13 cellular contexts compared by ENCODE assay signal in genomic region chr1:148439654-148440325, GRCh38. TPM values are rescaled to one million over a fixed set of nuclear protein-coding genes. Genes with fewer than 3 reads are reported as not detected.
DNase-seq lines count a peak whose midpoint lies in the region; ATAC-seq, FAIRE-seq and TF ChIP-seq lines count a peak whose summit lies in the region.
"Not testable (repeated sequence)": the region's sequence is repeated elsewhere in the genome, so short reads cannot be mapped to it uniquely, and the experiment has no call there.
"Had no signal": no experiment of that assay in that cellular context is flagged by ENCODE, and none has a peak within 500 bp of the region (broad histone marks: within the 10 kb centered on the region; RNA-seq: fewer than 3 reads in every experiment).

No MANE protein-coding gene starts in this region.

- H3K9me2 ChIP-seq in MM.1S (replicated peaks; ENCODE audit: insufficient read depth, low read length) = not testable (repeated sequence)

- peaks cover 0 to 34% (median 26%) of the 10 kb centered on the region in 4 donors for H3K4me1 Mint-ChIP-seq in CD4-positive, CD25-positive, alpha-beta regulatory T cell
- H3K4me1 Mint-ChIP-seq in CD8-positive, alpha-beta memory T cell = peaks cover 45 to 56% (median 50%) of the 10 kb centered on the region in 3 donors
- H3K4me1 Mint-ChIP-seq in activated naive CD4-positive, alpha-beta T cell treated with anti-CD3 and anti-CD28 coated beads for 36 hours (ENCODE audit: low read depth) = peaks cover 47% of the 10 kb centered on the region
- H3K4me1 Mint-ChIP-seq in immature natural killer cell (peaks cover 47 to 54% of the 10 kb centered on the region in 2 donors), memory B cell (peaks cover 14% of the 10 kb centered on the region)
- not testable (repeated sequence) for H3K4me1 Mint-ChIP-seq in nephron progenitor cell

- BruUV-seq in GM12878 (replicated peaks; lab: Mats Ljungman, UMichigan) = not testable (repeated sequence)

- SMC1A ChIA-PET in GM12878 (lab: Charles Lee; ENCODE audit: uncharacterized antibody, unreplicated experiment) = interaction anchor here (0.9 kb wide), 1 partner anchor 1200 kb away, joined by 3 read pairs; no protein-coding TSS in a partner anchor

- not testable (repeated sequence) for H3K9me3 Mint-ChIP-seq in CD4-positive, CD25-positive, alpha-beta regulatory T cell; CD8-positive, alpha-beta memory T cell; activated naive CD4-positive, alpha-beta T cell treated with anti-CD3 and anti-CD28 coated beads for 36 hours; immature natural killer cell; memory B cell
- H3K9me3 Mint-ChIP-seq in nephron progenitor cell = peaks cover 21% of the 10 kb centered on the region

- ATAC-seq in CD4-positive, CD25-positive, alpha-beta regulatory T cell (ENCODE audit: low read depth in 2 of 2); memory B cell (ENCODE audit: low read depth): not testable (repeated sequence)
- ATAC-seq in GM12878 = peak; percentile 27; the same call in 2 of the 3 replicates

- in situ Hi-C loops in GM12878 (cut with MboI) = not testable (repeated sequence)

- H3K9me3 ChIP-seq in CD4-positive, CD25-positive, alpha-beta regulatory T cell (ENCODE audit: control insufficient read depth in 2 of 2, low read length in 2 of 2); CD8-positive, alpha-beta memory T cell (ENCODE audit: low read length); MM.1S (replicated peaks; ENCODE audit: insufficient read depth, low read length); GM12878 (replicated peaks; ENCODE audit: control insufficient read depth, insufficient read depth, low read length): not testable (repeated sequence)

- H3K4me2 ChIP-seq in MM.1S (ENCODE audit: low read depth, low read length); GM12878 (ENCODE audit: control insufficient read depth, insufficient read depth): not testable (repeated sequence)

- not testable (repeated sequence) for TF ChIP-seq RAD21 in GM12878 (IDR thresholded peaks at IDR 0.05; ENCODE audit: insufficient read depth, low read depth, low read length)

- not testable (repeated sequence) for TF ChIP-seq CTCF in MM.1S (IDR thresholded peaks at IDR 0.05; ENCODE audit: low read length); GM12878 (IDR thresholded peaks at IDR 0.05 in 2 of 3, conservative IDR thresholded peaks at IDR 0.05 in 1 of 3; ENCODE audit: control insufficient read depth in 2 of 3, extremely low read depth in 1 of 3, insufficient read depth in 1 of 3, low read depth in 3 of 3, low read length in 3 of 3); nephron progenitor cell (IDR thresholded peaks at IDR 0.05)

- DNase-seq in CD4-positive, CD25-positive, alpha-beta regulatory T cell; CD8-positive, alpha-beta memory T cell; activated naive CD4-positive, alpha-beta T cell treated with anti-CD3 and anti-CD28 coated beads for 36 hours; GM12878 (ENCODE audit: low read depth, low spot score); immature natural killer cell; memory B cell (ENCODE audit: low spot score in 2 of 2); nephron progenitor cell: not testable (repeated sequence)
- peak; percentile 5 for DNase-seq in MM.1S

- TF ChIP-seq POLR2A in GM12878 (IDR thresholded peaks at IDR 0.05; ENCODE audit: low read depth, low read length) = not testable (repeated sequence)

- not testable (repeated sequence) for H2AFZ ChIP-seq in MM.1S (ENCODE audit: low read length); GM12878 (ENCODE audit: control insufficient read depth, low read depth, low read length)

- not testable (repeated sequence) for H3K4me3 ChIP-seq in CD4-positive, CD25-positive, alpha-beta regulatory T cell (ENCODE audit: low read depth, low read length); CD8-positive, alpha-beta memory T cell (ENCODE audit: low read length); MM.1S (ENCODE audit: low read length); GM12878

- intact Hi-C loops in activated naive CD4-positive, alpha-beta T cell treated with anti-CD3 and anti-CD28 coated beads for 36 hours (cut with micrococcal nuclease); GM12878 (cut with micrococcal nuclease; ENCODE audit: unreplicated experiment): not testable (repeated sequence)

- not testable (repeated sequence) for H3K79me2 ChIP-seq in MM.1S (ENCODE audit: low read length); GM12878 (ENCODE audit: control insufficient read depth, insufficient read depth, low read length)

- not testable (repeated sequence) for H4K20me1 ChIP-seq in MM.1S (ENCODE audit: insufficient read depth, low read length); GM12878 (ENCODE audit: control insufficient read depth, insufficient read depth)

- RAD21 ChIA-PET in GM12878 (lab: Charles Lee; ENCODE audit: unreplicated experiment) = not testable (repeated sequence)

- H3K27me3 Mint-ChIP-seq in CD4-positive, CD25-positive, alpha-beta regulatory T cell; CD8-positive, alpha-beta memory T cell; activated naive CD4-positive, alpha-beta T cell treated with anti-CD3 and anti-CD28 coated beads for 36 hours (ENCODE audit: low read depth); immature natural killer cell (ENCODE audit: low read depth in 3 of 3); memory B cell; nephron progenitor cell (ENCODE audit: low read depth, poor library complexity): not testable (repeated sequence)

- CTCF ChIA-PET in CD8-positive, alpha-beta memory T cell (lab: Charles Lee); activated naive CD4-positive, alpha-beta T cell treated with anti-CD3 and anti-CD28 coated beads for 36 hours (lab: Charles Lee); GM12878 (lab: Yijun Ruan, JAX): not testable (repeated sequence)

- not testable (repeated sequence) for H3K27ac ChIP-seq in CD4-positive, CD25-positive, alpha-beta regulatory T cell (ENCODE audit: insufficient read depth, low read length, poor library complexity, severe bottlenecking); CD8-positive, alpha-beta memory T cell (ENCODE audit: low read depth, low read length); MM.1S (ENCODE audit: low read length); GM12878 (ENCODE audit: control insufficient read depth, insufficient read depth)

- H3K27me3 ChIP-seq in CD4-positive, CD25-positive, alpha-beta regulatory T cell (ENCODE audit: control insufficient read depth, insufficient read depth, low read length); CD8-positive, alpha-beta memory T cell (ENCODE audit: insufficient read depth, low read length, poor library complexity, severe bottlenecking); MM.1S (replicated peaks; ENCODE audit: insufficient read depth, low read length); GM12878 (replicated peaks in 1 of 2; ENCODE audit: control insufficient read depth in 2 of 2, insufficient read depth in 2 of 2, low read length in 1 of 2): not testable (repeated sequence)

- H3K36me3 Mint-ChIP-seq in CD4-positive, CD25-positive, alpha-beta regulatory T cell; activated naive CD4-positive, alpha-beta T cell treated with anti-CD3 and anti-CD28 coated beads for 36 hours (ENCODE audit: low read depth); immature natural killer cell; memory B cell: not testable (repeated sequence)
- peaks cover 5 to 43% (median 9%) of the 10 kb centered on the region in 3 donors for H3K36me3 Mint-ChIP-seq in CD8-positive, alpha-beta memory T cell
- H3K36me3 Mint-ChIP-seq in nephron progenitor cell (ENCODE audit: low read depth) = peaks cover 43% of the 10 kb centered on the region

- 95% methylated on average over 5 of the region's 5 CpGs for WGBS in GM12878 (ENCODE audit: insufficient coverage, insufficient replicate concordance, low lambda C conversion rate, missing lambda C conversion rate)

- not testable (repeated sequence) for H3K4me3 Mint-ChIP-seq in CD4-positive, CD25-positive, alpha-beta regulatory T cell; activated naive CD4-positive, alpha-beta T cell treated with anti-CD3 and anti-CD28 coated beads for 36 hours; memory B cell; nephron progenitor cell
- peak overlapping the region in 4 of 7 donors; percentile 7 to 43 (median 30) for H3K4me3 Mint-ChIP-seq in CD8-positive, alpha-beta memory T cell
- peak overlapping the region in 1 of 5 donors; percentile 44 for H3K4me3 Mint-ChIP-seq in immature natural killer cell

- not testable (repeated sequence) for H3K36me3 ChIP-seq in CD4-positive, CD25-positive, alpha-beta regulatory T cell (ENCODE audit: control insufficient read depth, insufficient read depth, low read length); CD8-positive, alpha-beta memory T cell (ENCODE audit: insufficient read depth, low read length); MM.1S (replicated peaks; ENCODE audit: insufficient read depth, low read length); GM12878 (ENCODE audit: control insufficient read depth in 2 of 2, insufficient read depth in 2 of 2, low read length in 1 of 2)

- FAIRE-seq in GM12878 (lab: Jason Lieb, UNC) = not testable (repeated sequence)

- H3K4me1 ChIP-seq in CD4-positive, CD25-positive, alpha-beta regulatory T cell (ENCODE audit: control insufficient read depth, insufficient read depth, low read length, poor library complexity, severe bottlenecking); MM.1S (ENCODE audit: low read length); GM12878 (ENCODE audit: control insufficient read depth, insufficient read depth, low read length): not testable (repeated sequence)
- peaks cover 16% of the 10 kb centered on the region for H3K4me1 ChIP-seq in CD8-positive, alpha-beta memory T cell (ENCODE audit: insufficient read depth, low read length)

- POLR2A ChIA-PET in CD8-positive, alpha-beta memory T cell (lab: Charles Lee); GM12878 (lab: Charles Lee): not testable (repeated sequence)

- not testable (repeated sequence) for H3K9ac ChIP-seq in MM.1S (ENCODE audit: low read length); GM12878 (ENCODE audit: control insufficient read depth, insufficient read depth, low read length)

- not testable (repeated sequence) for TF ChIP-seq EP300 in GM12878 (IDR thresholded peaks at IDR 0.05; ENCODE audit: borderline replicate concordance in 1 of 2, control insufficient read depth in 1 of 2, low read depth in 2 of 2, low read length in 2 of 2)

- H3F3A ChIP-seq in MM.1S (ENCODE audit: insufficient read depth, low read length) = not testable (repeated sequence)

- H3K27ac Mint-ChIP-seq in CD4-positive, CD25-positive, alpha-beta regulatory T cell = peak overlapping the region; percentile 14 to 67 (median 64)
- H3K27ac Mint-ChIP-seq in CD8-positive, alpha-beta memory T cell = peak overlapping the region; percentile 4 to 83 (median 52)
- peak overlapping the region; percentile 16 for H3K27ac Mint-ChIP-seq in activated naive CD4-positive, alpha-beta T cell treated with anti-CD3 and anti-CD28 coated beads for 36 hours
- H3K27ac Mint-ChIP-seq in immature natural killer cell = peak overlapping the region; percentile 33 to 70 (median 58)
- H3K27ac Mint-ChIP-seq in memory B cell = peak overlapping the region; percentile 4
- H3K27ac Mint-ChIP-seq in nephron progenitor cell = peak overlapping the region; percentile 5

RNA-seq across cellular contexts. Expression of gene PPIAL4G, which starts 43.3 kb away (rescaled TPM):
- 0.20 TPM for total RNA-seq in CD4-positive, CD25-positive, alpha-beta regulatory T cell
- polyA plus RNA-seq in CD4-positive, CD25-positive, alpha-beta regulatory T cell = not detected
- total RNA-seq in CD8-positive, alpha-beta memory T cell = under 1 TPM; 0.44 TPM
- polyA plus RNA-seq in CD8-positive, alpha-beta memory T cell = not detected
- total RNA-seq in activated naive CD4-positive, alpha-beta T cell treated with anti-CD3 and anti-CD28 coated beads for 36 hours = under 1 TPM; 0.10 to 0.12 TPM
- total RNA-seq in GM12878 (2013; cell fraction: nucleolus; rRNA removed) = not detected in 2 replicates
- total RNA-seq in GM12878 (2014; rRNA removed) = not detected in 2 replicates
- total RNA-seq in GM12878 (2014; rRNA removed; fragmentation: Illumina TruSeq; extraction: Trizol) = not detected in 2 replicates
- total RNA-seq in GM12878 (2021) = not detected in 2 replicates
- not detected for polyA plus RNA-seq in GM12878 (2011; ENCODE audit: low read depth)
- polyA plus RNA-seq in GM12878 (2011; rRNA removed) = not detected in 2 replicates
- polyA plus RNA-seq in GM12878 (2011; cell fraction: cytosol; rRNA removed) = not detected in 2 replicates
- polyA plus RNA-seq in GM12878 (2011; cell fraction: nucleus; rRNA removed) = not detected in 2 replicates
- polyA plus RNA-seq in GM12878 (2012) = not detected in 2 replicates
- not detected in 2 replicates for polyA plus RNA-seq in GM12878 (2014; fragmentation: Illumina TruSeq; extraction: Trizol)
- polyA plus RNA-seq in GM12878 (2014; fragmentation: Nextera tagmentation; extraction: Ambion mirVana) = not detected
- not detected in 2 replicates for polyA plus RNA-seq in GM12878 (2014; rRNA removed)
- polyA plus RNA-seq in GM12878 (2016; fragmentation: Nextera tagmentation; extraction: Ambion mirVana) = not detected
- polyA minus RNA-seq in GM12878 (2011; rRNA and poly(A)+ RNA removed) = not detected in 2 replicates
- not detected in 2 replicates for polyA minus RNA-seq in GM12878 (2011; cell fraction: cytosol; rRNA and poly(A)+ RNA removed)
- not detected in 2 replicates for polyA minus RNA-seq in GM12878 (2011; cell fraction: nucleus; rRNA and poly(A)+ RNA removed)
- polyA plus RNA-seq in immature natural killer cell = under 1 TPM in 2 of 3 donors, not detected in 1; 0.12 to 0.24 TPM
- total RNA-seq: G401, H1, H9 had no signal
- polyA plus RNA-seq: A549, BJ, H1 had no signal

Comparison
In these comparisons a context has a peak if more than half of its experiments do, and no peak if none do; other contexts are left out.
1. H3K27ac Mint-ChIP-seq: peak in every context shown above with its lines; median percentile 64 in CD4-positive, CD25-positive, alpha-beta regulatory T cell; 58 in immature natural killer cell; 52 in CD8-positive, alpha-beta memory T cell; 16 in activated naive CD4-positive, alpha-beta T cell treated with anti-CD3 and anti-CD28 coated beads for 36 hours; 5 in nephron progenitor cell; 4 in memory B cell.